In the genomic region with DNA sequence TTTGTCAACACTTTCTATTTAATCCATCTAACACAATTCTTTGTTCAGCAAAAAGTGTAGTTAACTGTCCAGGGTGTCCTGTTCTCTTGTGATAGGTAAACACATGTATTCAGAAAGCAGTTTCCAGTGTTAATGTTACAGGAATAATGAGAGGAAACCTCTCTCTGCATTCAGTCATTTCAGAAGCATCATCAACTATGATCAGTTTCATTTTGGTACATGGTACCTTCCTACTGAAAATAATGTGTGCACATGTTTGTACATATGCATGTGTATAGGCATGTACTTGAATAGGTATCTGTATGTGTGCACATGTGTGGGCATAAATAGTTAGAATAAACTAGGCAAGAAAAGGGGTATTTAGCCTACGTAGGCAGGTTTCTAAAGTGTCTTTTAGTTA, we compare ENCODE assay signal across 28 cellular contexts. TPM values are rescaled to one million over a fixed set of nuclear protein-coding genes. Genes with fewer than 3 reads are reported as not detected.
"Had no signal": no experiment of that assay in that cellular context is flagged by ENCODE, and none has a peak within 500 bp of the region (broad histone marks: within the 10 kb centered on the region; RNA-seq: fewer than 3 reads in every experiment).

No MANE protein-coding gene starts in this region.

- H3K4me3 ChIP-seq: body of pancreas, SJCRH30 had no signal

- H3K4me3 Mint-ChIP-seq: activated CD8-positive, alpha-beta memory T cell treated with anti-CD3 and anti-CD28 coated beads, Interleukin-2, amount 10 ng/mL, durations not matched to agents 7 days and 5 days; activated naive CD4-positive, alpha-beta T cell treated with anti-CD3 and anti-CD28 coated beads, Interleukin-2, amount 50 U/mL, for 24 hours; activated T-cell treated with anti-CD3 and anti-CD28 coated beads, Interleukin-2, amount 50 U/mL, for 24 hours; activated T-helper 1 cell treated with anti-CD3 and anti-CD28 coated beads, Interleukin-12 subunit alpha, Interleukin-12 subunit beta, Interleukin-2, Interleukin-4 antibody, amounts not matched to agents 30 ng/mL and 10 ng/mL and 1 ng/mL, durations not matched to agents 14 hours and 24 hours and 36 hours; T-helper 1 cell treated with Interleukin-12 subunit alpha and Interleukin-12 subunit beta and Interleukin-4 antibody, amounts not matched to agents 30 μg/mL and 1 μg/mL, for 36 hours had no signal

- H3K27ac ChIP-seq: body of pancreas, SJCRH30 had no signal

- FAIRE-seq: bronchial epithelial cell had no signal

- H3K4me1 Mint-ChIP-seq: activated CD8-positive, alpha-beta memory T cell treated with anti-CD3 and anti-CD28 coated beads, Interleukin-2, amount 10 ng/mL, durations not matched to agents 7 days and 5 days; activated naive CD4-positive, alpha-beta T cell treated with anti-CD3 and anti-CD28 coated beads, Interleukin-2, amount 50 U/mL, for 24 hours had no signal

- H3K9me3 Mint-ChIP-seq: activated naive CD4-positive, alpha-beta T cell treated with anti-CD3 and anti-CD28 coated beads, Interleukin-2, amount 50 U/mL, for 24 hours; activated T-helper 1 cell treated with anti-CD3 and anti-CD28 coated beads, Interleukin-12 subunit alpha, Interleukin-12 subunit beta, Interleukin-2, Interleukin-4 antibody, amounts not matched to agents 30 ng/mL and 10 ng/mL and 1 ng/mL, durations not matched to agents 14 hours and 24 hours and 36 hours; T-helper 1 cell treated with Interleukin-12 subunit alpha and Interleukin-12 subunit beta and Interleukin-4 antibody, amounts not matched to agents 30 μg/mL and 1 μg/mL, for 36 hours had no signal

- H3K36me3 ChIP-seq: SJCRH30 had no signal

- ATAC-seq: activated CD4-positive, CD25-positive, alpha-beta regulatory T cell treated with anti-CD3 and anti-CD28 coated beads, Interleukin-2, amount 50 U/mL, for 24 hours; activated CD8-positive, alpha-beta memory T cell treated with anti-CD3 and anti-CD28 coated beads, Interleukin-2, amount 10 ng/mL, durations not matched to agents 7 days and 5 days; body of pancreas; Panc1; Right ventricle myocardium inferior had no signal

- H3K36me3 Mint-ChIP-seq: activated CD8-positive, alpha-beta memory T cell treated with anti-CD3 and anti-CD28 coated beads, Interleukin-2, amount 10 ng/mL, durations not matched to agents 7 days and 5 days; activated naive CD4-positive, alpha-beta T cell treated with anti-CD3 and anti-CD28 coated beads, Interleukin-2, amount 50 U/mL, for 24 hours had no signal

- DNase-seq: activated CD4-positive, alpha-beta T cell treated with anti-CD3 and anti-CD28 coated beads for 48 hours; activated CD4-positive, alpha-beta T cell treated with anti-CD3 and anti-CD28 coated beads, Interleukin-2, amount 50 U/mL, for 48 hours; activated CD8-positive, alpha-beta memory T cell treated with anti-CD3 and anti-CD28 coated beads, Interleukin-2, amount 10 ng/mL, durations not matched to agents 7 days and 5 days; activated effector memory CD4-positive, alpha-beta T cell treated with Interleukin-2 at 50 U/mL for 16 hours; activated naive CD4-positive, alpha-beta T cell; activated T-cell treated with anti-CD3 and anti-CD28 coated beads, Interleukin-2, amount 50 U/mL, for 24 hours; aorta; body of pancreas; central memory CD4-positive, alpha-beta T cell; Kasumi-1; NCI-H1092; NCI-H1436; NCI-H1694 treated with DMSO at 0.1 percent for 48 hours; NCI-H2029 treated with DMSO at 0.1 percent for 48 hours; NCI-H345; NCI-H510A; NCI-H526 treated with DMSO at 0.1 percent for 48 hours; NCI-H82; OCI-M1; RPMI8226; SJCRH30 had no signal

- H3K4me1 ChIP-seq: SJCRH30 had no signal

- H3K27me3 ChIP-seq: body of pancreas, SJCRH30 had no signal

- H3K27ac Mint-ChIP-seq: activated CD8-positive, alpha-beta memory T cell treated with anti-CD3 and anti-CD28 coated beads, Interleukin-2, amount 10 ng/mL, durations not matched to agents 7 days and 5 days; activated naive CD4-positive, alpha-beta T cell treated with anti-CD3 and anti-CD28 coated beads, Interleukin-2, amount 50 U/mL, for 24 hours; activated T-cell treated with anti-CD3 and anti-CD28 coated beads, Interleukin-2, amount 50 U/mL, for 24 hours; activated T-helper 1 cell treated with anti-CD3 and anti-CD28 coated beads, Interleukin-12 subunit alpha, Interleukin-12 subunit beta, Interleukin-2, Interleukin-4 antibody, amounts not matched to agents 30 ng/mL and 10 ng/mL and 1 ng/mL, durations not matched to agents 14 hours and 24 hours and 36 hours; T-helper 1 cell treated with Interleukin-12 subunit alpha and Interleukin-12 subunit beta and Interleukin-4 antibody, amounts not matched to agents 30 μg/mL and 1 μg/mL, for 36 hours had no signal

- H3K27me3 Mint-ChIP-seq: activated CD8-positive, alpha-beta memory T cell treated with anti-CD3 and anti-CD28 coated beads, Interleukin-2, amount 10 ng/mL, durations not matched to agents 7 days and 5 days had no signal

- H3K9me3 ChIP-seq: body of pancreas, SJCRH30 had no signal

RNA-seq across cellular contexts. Expression of gene EFEMP1, which starts 16.6 kb away (rescaled TPM):
- total RNA-seq: activated CD8-positive, alpha-beta memory T cell treated with anti-CD3 and anti-CD28 coated beads, Interleukin-2, amount 10 ng/mL, durations not matched to agents 7 days and 5 days; activated T-helper 1 cell treated with anti-CD3 and anti-CD28 coated beads, Interleukin-12 subunit alpha, Interleukin-12 subunit beta, Interleukin-2, Interleukin-4 antibody, amounts not matched to agents 30 ng/mL and 10 ng/mL and 1 ng/mL, durations not matched to agents 14 hours and 24 hours and 36 hours had no signal
